ENCODE assay signal across 1 cellular context in the genomic region with DNA sequence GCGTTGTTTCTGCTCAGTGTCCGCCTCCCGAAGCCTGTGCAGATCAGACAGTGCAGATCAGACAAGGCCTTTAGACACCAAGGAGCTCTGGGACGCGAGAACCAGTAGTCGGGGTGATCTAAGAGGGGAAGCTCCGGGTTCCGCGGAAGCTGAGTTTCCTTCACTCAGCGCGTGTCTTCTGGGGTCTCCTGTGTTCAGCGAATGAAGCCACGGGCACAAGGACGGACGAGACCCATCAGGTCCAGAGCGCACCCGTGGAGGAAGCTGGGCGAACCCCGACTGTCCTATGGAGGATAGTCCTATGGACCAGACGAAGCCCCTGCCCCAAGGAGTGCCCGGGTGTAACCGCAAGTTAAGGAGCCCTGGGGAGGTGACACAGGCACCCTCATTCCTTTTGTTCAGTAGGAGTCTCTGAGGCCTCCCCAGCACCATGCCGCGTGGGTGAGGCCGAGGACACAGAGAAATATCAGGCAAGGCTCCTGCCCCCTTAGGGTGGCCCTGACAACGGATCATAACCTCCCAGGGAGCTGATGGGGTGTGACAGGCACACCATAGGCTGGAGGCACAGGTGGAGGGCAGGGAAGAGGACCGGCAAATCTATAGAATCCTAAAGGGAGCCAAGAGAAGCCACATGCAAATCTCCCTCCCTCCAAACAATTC.
TF ChIP-seq lines count a peak whose summit lies in the region.

No MANE protein-coding gene starts in this region.

TF ChIP-seq in HEK293, 187 proteins besides CTCF, POLR2A, EP300 and RAD21 (continued from another document):
- TF ChIP-seq ZNF133 (tag by site-specific recombination; IDR thresholded peaks at IDR 0.05) (no peak), ZNF558 (tag by site-specific recombination; IDR thresholded peaks at IDR 0.05) (no peak), ZNF335 (tag by site-specific recombination; conservative IDR thresholded peaks at IDR 0.05) (peak; percentile 93), BCL11A (tag by site-specific recombination; IDR thresholded peaks at IDR 0.05; ENCODE audit: low read depth) (no peak), ZNF837 (tag by site-specific recombination; IDR thresholded peaks at IDR 0.05) (no peak), ZFHX2 (tag by site-specific recombination; conservative IDR thresholded peaks at IDR 0.05) (peak; percentile 35), ZNF664 (tag by site-specific recombination; IDR thresholded peaks at IDR 0.05) (no peak), ZNF354C (tag by site-specific recombination; IDR thresholded peaks at IDR 0.05; ENCODE audit: borderline replicate concordance, low read depth) (no peak), GLIS1 (tag by site-specific recombination; IDR thresholded peaks at IDR 0.05) (peak; percentile 98), ZIC2 (tag by site-specific recombination; IDR thresholded peaks at IDR 0.05) (peak; percentile 46), SCRT2 (tag by site-specific recombination; IDR thresholded peaks at IDR 0.05) (peak; percentile 45; the same call in 1 of the 2 replicates), ZNF426 (tag by site-specific recombination; IDR thresholded peaks at IDR 0.05) (no peak), HOXC10 (CRISPR knock-in tag; IDR thresholded peaks at IDR 0.05) (no peak), ZNF785 (tag by site-specific recombination; IDR thresholded peaks at IDR 0.05) (no peak)
- TF ChIP-seq, protein P1, sequence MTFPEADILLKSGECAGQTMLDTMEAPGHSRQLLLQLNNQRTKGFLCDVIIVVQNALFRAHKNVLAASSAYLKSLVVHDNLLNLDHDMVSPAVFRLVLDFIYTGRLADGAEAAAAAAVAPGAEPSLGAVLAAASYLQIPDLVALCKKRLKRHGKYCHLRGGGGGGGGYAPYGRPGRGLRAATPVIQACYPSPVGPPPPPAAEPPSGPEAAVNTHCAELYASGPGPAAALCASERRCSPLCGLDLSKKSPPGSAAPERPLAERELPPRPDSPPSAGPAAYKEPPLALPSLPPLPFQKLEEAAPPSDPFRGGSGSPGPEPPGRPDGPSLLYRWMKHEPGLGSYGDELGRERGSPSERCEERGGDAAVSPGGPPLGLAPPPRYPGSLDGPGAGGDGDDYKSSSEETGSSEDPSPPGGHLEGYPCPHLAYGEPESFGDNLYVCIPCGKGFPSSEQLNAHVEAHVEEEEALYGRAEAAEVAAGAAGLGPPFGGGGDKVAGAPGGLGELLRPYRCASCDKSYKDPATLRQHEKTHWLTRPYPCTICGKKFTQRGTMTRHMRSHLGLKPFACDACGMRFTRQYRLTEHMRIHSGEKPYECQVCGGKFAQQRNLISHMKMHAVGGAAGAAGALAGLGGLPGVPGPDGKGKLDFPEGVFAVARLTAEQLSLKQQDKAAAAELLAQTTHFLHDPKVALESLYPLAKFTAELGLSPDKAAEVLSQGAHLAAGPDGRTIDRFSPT (tag by site-specific recombination; IDR thresholded peaks at IDR 0.05), result peak; percentile 65; the same call in 1 of the 2 replicates
- TF ChIP-seq, protein P2, sequence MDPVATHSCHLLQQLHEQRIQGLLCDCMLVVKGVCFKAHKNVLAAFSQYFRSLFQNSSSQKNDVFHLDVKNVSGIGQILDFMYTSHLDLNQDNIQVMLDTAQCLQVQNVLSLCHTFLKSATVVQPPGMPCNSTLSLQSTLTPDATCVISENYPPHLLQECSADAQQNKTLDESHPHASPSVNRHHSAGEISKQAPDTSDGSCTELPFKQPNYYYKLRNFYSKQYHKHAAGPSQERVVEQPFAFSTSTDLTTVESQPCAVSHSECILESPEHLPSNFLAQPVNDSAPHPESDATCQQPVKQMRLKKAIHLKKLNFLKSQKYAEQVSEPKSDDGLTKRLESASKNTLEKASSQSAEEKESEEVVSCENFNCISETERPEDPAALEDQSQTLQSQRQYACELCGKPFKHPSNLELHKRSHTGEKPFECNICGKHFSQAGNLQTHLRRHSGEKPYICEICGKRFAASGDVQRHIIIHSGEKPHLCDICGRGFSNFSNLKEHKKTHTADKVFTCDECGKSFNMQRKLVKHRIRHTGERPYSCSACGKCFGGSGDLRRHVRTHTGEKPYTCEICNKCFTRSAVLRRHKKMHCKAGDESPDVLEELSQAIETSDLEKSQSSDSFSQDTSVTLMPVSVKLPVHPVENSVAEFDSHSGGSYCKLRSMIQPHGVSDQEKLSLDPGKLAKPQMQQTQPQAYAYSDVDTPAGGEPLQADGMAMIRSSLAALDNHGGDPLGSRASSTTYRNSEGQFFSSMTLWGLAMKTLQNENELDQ (tag by site-specific recombination; IDR thresholded peaks at IDR 0.05; ENCODE audit: low read depth), result no peak
- TF ChIP-seq, protein P3, sequence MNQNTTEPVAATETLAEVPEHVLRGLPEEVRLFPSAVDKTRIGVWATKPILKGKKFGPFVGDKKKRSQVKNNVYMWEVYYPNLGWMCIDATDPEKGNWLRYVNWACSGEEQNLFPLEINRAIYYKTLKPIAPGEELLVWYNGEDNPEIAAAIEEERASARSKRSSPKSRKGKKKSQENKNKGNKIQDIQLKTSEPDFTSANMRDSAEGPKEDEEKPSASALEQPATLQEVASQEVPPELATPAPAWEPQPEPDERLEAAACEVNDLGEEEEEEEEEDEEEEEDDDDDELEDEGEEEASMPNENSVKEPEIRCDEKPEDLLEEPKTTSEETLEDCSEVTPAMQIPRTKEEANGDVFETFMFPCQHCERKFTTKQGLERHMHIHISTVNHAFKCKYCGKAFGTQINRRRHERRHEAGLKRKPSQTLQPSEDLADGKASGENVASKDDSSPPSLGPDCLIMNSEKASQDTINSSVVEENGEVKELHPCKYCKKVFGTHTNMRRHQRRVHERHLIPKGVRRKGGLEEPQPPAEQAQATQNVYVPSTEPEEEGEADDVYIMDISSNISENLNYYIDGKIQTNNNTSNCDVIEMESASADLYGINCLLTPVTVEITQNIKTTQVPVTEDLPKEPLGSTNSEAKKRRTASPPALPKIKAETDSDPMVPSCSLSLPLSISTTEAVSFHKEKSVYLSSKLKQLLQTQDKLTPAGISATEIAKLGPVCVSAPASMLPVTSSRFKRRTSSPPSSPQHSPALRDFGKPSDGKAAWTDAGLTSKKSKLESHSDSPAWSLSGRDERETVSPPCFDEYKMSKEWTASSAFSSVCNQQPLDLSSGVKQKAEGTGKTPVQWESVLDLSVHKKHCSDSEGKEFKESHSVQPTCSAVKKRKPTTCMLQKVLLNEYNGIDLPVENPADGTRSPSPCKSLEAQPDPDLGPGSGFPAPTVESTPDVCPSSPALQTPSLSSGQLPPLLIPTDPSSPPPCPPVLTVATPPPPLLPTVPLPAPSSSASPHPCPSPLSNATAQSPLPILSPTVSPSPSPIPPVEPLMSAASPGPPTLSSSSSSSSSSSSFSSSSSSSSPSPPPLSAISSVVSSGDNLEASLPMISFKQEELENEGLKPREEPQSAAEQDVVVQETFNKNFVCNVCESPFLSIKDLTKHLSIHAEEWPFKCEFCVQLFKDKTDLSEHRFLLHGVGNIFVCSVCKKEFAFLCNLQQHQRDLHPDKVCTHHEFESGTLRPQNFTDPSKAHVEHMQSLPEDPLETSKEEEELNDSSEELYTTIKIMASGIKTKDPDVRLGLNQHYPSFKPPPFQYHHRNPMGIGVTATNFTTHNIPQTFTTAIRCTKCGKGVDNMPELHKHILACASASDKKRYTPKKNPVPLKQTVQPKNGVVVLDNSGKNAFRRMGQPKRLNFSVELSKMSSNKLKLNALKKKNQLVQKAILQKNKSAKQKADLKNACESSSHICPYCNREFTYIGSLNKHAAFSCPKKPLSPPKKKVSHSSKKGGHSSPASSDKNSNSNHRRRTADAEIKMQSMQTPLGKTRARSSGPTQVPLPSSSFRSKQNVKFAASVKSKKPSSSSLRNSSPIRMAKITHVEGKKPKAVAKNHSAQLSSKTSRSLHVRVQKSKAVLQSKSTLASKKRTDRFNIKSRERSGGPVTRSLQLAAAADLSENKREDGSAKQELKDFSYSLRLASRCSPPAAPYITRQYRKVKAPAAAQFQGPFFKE (tag by site-specific recombination; IDR thresholded peaks at IDR 0.05; ENCODE audit: borderline replicate concordance), result no peak
- TF ChIP-seq, protein P4, sequence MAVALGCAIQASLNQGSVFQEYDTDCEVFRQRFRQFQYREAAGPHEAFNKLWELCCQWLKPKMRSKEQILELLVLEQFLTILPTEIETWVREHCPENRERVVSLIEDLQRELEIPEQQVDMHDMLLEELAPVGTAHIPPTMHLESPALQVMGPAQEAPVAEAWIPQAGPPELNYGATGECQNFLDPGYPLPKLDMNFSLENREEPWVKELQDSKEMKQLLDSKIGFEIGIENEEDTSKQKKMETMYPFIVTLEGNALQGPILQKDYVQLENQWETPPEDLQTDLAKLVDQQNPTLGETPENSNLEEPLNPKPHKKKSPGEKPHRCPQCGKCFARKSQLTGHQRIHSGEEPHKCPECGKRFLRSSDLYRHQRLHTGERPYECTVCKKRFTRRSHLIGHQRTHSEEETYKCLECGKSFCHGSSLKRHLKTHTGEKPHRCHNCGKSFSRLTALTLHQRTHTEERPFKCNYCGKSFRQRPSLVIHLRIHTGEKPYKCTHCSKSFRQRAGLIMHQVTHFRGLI (tag by site-specific recombination; IDR thresholded peaks at IDR 0.05), result no peak
